ENCODE assay signal across 20 cellular contexts in genomic region chr6:114390176-114390575, GRCh38. TPM values are rescaled to one million over a fixed set of nuclear protein-coding genes. Genes with fewer than 3 reads are reported as not detected.
"Had no signal": no experiment of that assay in that cellular context is flagged by ENCODE, and none has a peak within 500 bp of the region (broad histone marks: within the 10 kb centered on the region; RNA-seq: fewer than 3 reads in every experiment).

No MANE protein-coding gene starts in this region.

- H3K4me3 ChIP-seq: body of pancreas, lung, tibial artery had no signal

- H3K9me3 ChIP-seq: body of pancreas, tibial artery had no signal

- H3K27ac ChIP-seq: body of pancreas, tibial artery had no signal

- H3K27me3 ChIP-seq: body of pancreas, tibial artery had no signal

- H3K4me1 ChIP-seq: body of pancreas, tibial artery had no signal

- H3K36me3 ChIP-seq: tibial artery had no signal

- DNase-seq: activated CD4-positive, CD25-positive, alpha-beta regulatory T cell treated with anti-CD3 and anti-CD28 coated beads, Interleukin-2, amount 50 U/mL, for 72 hours; activated CD8-positive, alpha-beta memory T cell treated with anti-CD3 and anti-CD28 coated beads for 24 hours; activated gamma-delta T cell; amniotic stem cell; body of pancreas; effector memory CD8-positive, alpha-beta T cell; hippocampal formation; kidney; midbrain; retina; stimulated activated CD4-positive, alpha-beta T cell treated with anti-CD3 and anti-CD28 coated beads, Interleukin-2, amount 100 ng/mL, for 24 hours; stimulated activated naive CD8-positive, alpha-beta T cell treated with anti-CD3 and anti-CD28 coated beads, Interleukin-15, Interleukin-2, amounts not matched to agents 100 U/mL and 50 U/mL, for 24 hours; substantia nigra; tibial artery had no signal

RNA-seq across cellular contexts. Expression of gene HS3ST5, which starts 47.4 kb away (rescaled TPM):
- total RNA-seq: dermis microvascular lymphatic vessel endothelial cell; left lobe of liver; omental fat pad; posterior vena cava; T-helper 1 cell treated with Interleukin-12 subunit alpha and Interleukin-12 subunit beta and Interleukin-4 antibody, amounts not matched to agents 30 ng/mL and 1 ng/mL, for 36 hours had no signal
